In genomic region chr20:11275740-11276139, GRCh38 we compare ENCODE assay signal across 1 cellular context.
TF ChIP-seq lines count a peak whose summit lies in the region.

No MANE protein-coding gene starts in this region.

TF ChIP-seq in K562, 482 proteins besides CTCF, POLR2A, EP300 and RAD21:
- TF ChIP-seq ZNF512 (tag; IDR thresholded peaks at IDR 0.05): peak; percentile 66
- TF ChIP-seq CBX2 (IDR thresholded peaks at IDR 0.05; ENCODE audit: insufficient read depth, low read length, poor library complexity, severe bottlenecking): no peak
